ENCODE assay signal across 22 cellular contexts in the genomic region with DNA sequence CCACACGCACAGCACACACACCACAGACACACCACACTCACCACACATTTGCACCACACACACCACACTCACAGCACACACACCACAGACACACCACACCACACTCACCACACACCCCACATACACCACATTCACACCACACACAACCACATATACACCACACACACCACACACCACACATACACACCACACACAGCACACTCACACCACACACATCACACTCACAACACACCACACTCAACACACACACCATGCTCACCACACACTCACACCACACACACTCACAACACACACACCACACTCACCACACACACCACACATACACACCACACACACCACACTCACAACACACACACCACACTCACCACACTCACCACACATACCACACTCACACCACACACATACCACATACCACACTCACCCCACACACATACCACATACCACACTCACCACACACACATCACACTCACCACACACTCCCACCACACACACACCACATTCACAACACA.
DNase-seq lines count a peak whose midpoint lies in the region; ATAC-seq, FAIRE-seq and TF ChIP-seq lines count a peak whose summit lies in the region.
"Had no signal": no experiment of that assay in that cellular context is flagged by ENCODE, and none has a peak within 500 bp of the region (broad histone marks: within the 10 kb centered on the region; RNA-seq: fewer than 3 reads in every experiment).

No MANE protein-coding gene starts in this region.

- no peak overlapping the region for H4K91ac ChIP-seq in trophoblast cell (ENCODE audit: low read depth, low read length)

- H3K27me3 ChIP-seq in endothelial cell of umbilical vein (ENCODE audit: control insufficient read depth in 2 of 2, insufficient read depth in 2 of 2, low read length in 2 of 2) (peaks cover 1 to 3% of the 10 kb centered on the region in 2 experiments), trophoblast cell (ENCODE audit: insufficient read depth, low read length) (no peaks in the 10 kb centered on the region), Karpas-422 (ENCODE audit: low read length) (no peaks in the 10 kb centered on the region)

- ATAC-seq in GM18870 (IDR thresholded peaks at IDR 0.05; ENCODE audit: unreplicated experiment) (no peak), HG02938 (IDR thresholded peaks at IDR 0.05; ENCODE audit: unreplicated experiment) (no peak)
- ATAC-seq: activated CD8-positive, alpha-beta T cell treated with anti-CD3 and anti-CD28 coated beads for 36 hours; heart right ventricle; naive thymus-derived CD8-positive, alpha-beta T cell had no signal

- CTCF ChIA-PET in endothelial cell of umbilical vein (lab: Charles Lee) = interaction anchor here (1.1 kb wide), 1 partner anchor 29 kb away, joined by 4 read pairs; no protein-coding TSS in a partner anchor

- no peaks in the 10 kb centered on the region for H4K20me1 ChIP-seq in endothelial cell of umbilical vein (replicated peaks; ENCODE audit: control insufficient read depth, extremely low read depth, insufficient read depth, low read length)
- H4K20me1 ChIP-seq in Karpas-422 (ENCODE audit: insufficient read depth, low read depth, low read length) = no peaks in the 10 kb centered on the region

- H3K4me1 ChIP-seq in endothelial cell of umbilical vein (ENCODE audit: control insufficient read depth, extremely low read depth, insufficient read depth, low read length) (peaks cover 3% of the 10 kb centered on the region), trophoblast cell (ENCODE audit: control insufficient read depth in 1 of 2, insufficient read depth in 2 of 2, low read length in 2 of 2) (peaks cover 8 to 16% of the 10 kb centered on the region in 2 experiments), Karpas-422 (ENCODE audit: low read length) (peaks cover 16% of the 10 kb centered on the region)
- H3K4me1 ChIP-seq: heart right ventricle, spleen had no signal

- dilution Hi-C loops in endothelial cell of umbilical vein (cut with MboI; ENCODE audit: extremely low pct_ligation_motif_present, low sequenced_read_pairs) = no loop called here

- H3K14ac ChIP-seq in trophoblast cell (ENCODE audit: low read length) = no peak overlapping the region

- BruUV-seq in endothelial cell of umbilical vein (replicated peaks; lab: Mats Ljungman, UMichigan) = no TSS peak

- no peak overlapping the region for H2BK5ac ChIP-seq in trophoblast cell (ENCODE audit: low read depth, low read length, poor library complexity)

- no peak overlapping the region for H3K23ac ChIP-seq in trophoblast cell (ENCODE audit: low read length)

- no peak overlapping the region for H2AK5ac ChIP-seq in trophoblast cell (ENCODE audit: low read length)

- H3K9me1 ChIP-seq in endothelial cell of umbilical vein (replicated peaks; ENCODE audit: control insufficient read depth, extremely low read depth, insufficient read depth, low read length) = no peaks in the 10 kb centered on the region

- FAIRE-seq in GM19239 (lab: Jason Lieb, UNC) = peak; percentile 21
- FAIRE-seq in endothelial cell of umbilical vein (lab: Jason Lieb, UNC) = peak; percentile 67
- FAIRE-seq: D721Med, H54 had no signal

- H3K4me2 ChIP-seq in endothelial cell of umbilical vein (ENCODE audit: insufficient read depth, low read length) (no peak overlapping the region), trophoblast cell (ENCODE audit: low read length) (no peak overlapping the region), Karpas-422 (ENCODE audit: low read depth, low read length, poor library complexity, severe bottlenecking) (no peak overlapping the region)

- no peak for TF ChIP-seq POLR2A in endothelial cell of umbilical vein (IDR thresholded peaks at IDR 0.05; ENCODE audit: low read depth, low read length)

- peak overlapping the region; percentile 49 for H3K27ac ChIP-seq in VCaP
- no peak overlapping the region for H3K27ac ChIP-seq in endothelial cell of umbilical vein (ENCODE audit: insufficient read depth, low read depth, low read length)
- H3K27ac ChIP-seq in trophoblast cell (ENCODE audit: low read depth, low read length) = no peak overlapping the region
- H3K27ac ChIP-seq in Karpas-422 (ENCODE audit: low read length) = no peak overlapping the region
- H3K27ac ChIP-seq: heart right ventricle, spleen, thoracic aorta had no signal

- no CpG with 5 or more reads among the region's 1 CpG for WGBS in trophoblast cell (ENCODE audit: extremely low coverage, insufficient coverage, insufficient read length)

- no peak overlapping the region for H3K18ac ChIP-seq in trophoblast cell (ENCODE audit: low read length)

- H3K9me3 ChIP-seq in endothelial cell of umbilical vein (replicated peaks; ENCODE audit: control insufficient read depth, insufficient read depth, low read length) (no peaks in the 10 kb centered on the region), trophoblast cell (ENCODE audit: insufficient read depth, low read depth, low read length) (peaks cover 10% of the 10 kb centered on the region), Karpas-422 (ENCODE audit: low read length) (no peaks in the 10 kb centered on the region)
- H3K9me3 ChIP-seq: heart right ventricle, spleen, thoracic aorta had no signal

- H3K36me3 ChIP-seq in endothelial cell of umbilical vein (ENCODE audit: control insufficient read depth in 2 of 2, extremely low read depth in 1 of 2, insufficient read depth in 2 of 2, low read length in 2 of 2) = no peaks in the 10 kb centered on the region
- H3K36me3 ChIP-seq in trophoblast cell (ENCODE audit: control insufficient read depth in 1 of 2, insufficient read depth in 2 of 2, low read length in 2 of 2) = no peaks in the 10 kb centered on the region
- peaks cover 19% of the 10 kb centered on the region for H3K36me3 ChIP-seq in Karpas-422 (ENCODE audit: insufficient read depth, low read length)
- H3K36me3 ChIP-seq: heart right ventricle, spleen, thoracic aorta had no signal

- H4K8ac ChIP-seq in trophoblast cell (ENCODE audit: low read depth, low read length) = no peak overlapping the region

- H3K9ac ChIP-seq in endothelial cell of umbilical vein (replicated peaks; ENCODE audit: extremely low read depth, insufficient read depth, low read length) = no peak overlapping the region
- H3K9ac ChIP-seq in trophoblast cell (ENCODE audit: low read length) = no peak overlapping the region
- no peak overlapping the region for H3K9ac ChIP-seq in Karpas-422 (ENCODE audit: low read length)

- H3K79me2 ChIP-seq in endothelial cell of umbilical vein (ENCODE audit: control insufficient read depth, insufficient read depth, low read length) (no peaks in the 10 kb centered on the region), trophoblast cell (ENCODE audit: control insufficient read depth, insufficient read depth, low read length, poor library complexity) (no peaks in the 10 kb centered on the region), Karpas-422 (ENCODE audit: low read length) (peaks cover 10% of the 10 kb centered on the region)

- H4K12ac ChIP-seq in trophoblast cell (ENCODE audit: low read depth, low read length) = no peak overlapping the region

- H3K79me1 ChIP-seq in trophoblast cell (ENCODE audit: low read length) = no peaks in the 10 kb centered on the region

- POLR2A ChIA-PET in endothelial cell of umbilical vein (lab: Charles Lee) = no interaction called here

- TF ChIP-seq CTCF in VCaP (conservative IDR thresholded peaks at IDR 0.05) (no peak), endothelial cell of umbilical vein (IDR thresholded peaks at IDR 0.05; ENCODE audit: extremely low read depth in 1 of 2, insufficient read depth in 1 of 2, low read depth in 1 of 2, low read length in 2 of 2) (no peak)

- no peak overlapping the region for H2BK12ac ChIP-seq in trophoblast cell (ENCODE audit: low read length)

- intact Hi-C loops in endothelial cell of umbilical vein (cut with micrococcal nuclease) = no loop called here

- H3K9me2 ChIP-seq in Karpas-422 (replicated peaks; ENCODE audit: insufficient read depth, low read length) = no peaks in the 10 kb centered on the region

- H3K4me3 ChIP-seq in endothelial cell of umbilical vein (replicated peaks in 1 of 3; ENCODE audit: insufficient read depth in 1 of 3, low read depth in 1 of 3, low read length in 3 of 3) (no peak overlapping the region), trophoblast cell (ENCODE audit: low read depth, low read length) (peak overlapping the region; percentile 61), Karpas-422 (ENCODE audit: low read length) (no peak overlapping the region)
- H3K4me3 ChIP-seq: heart right ventricle, spleen, thoracic aorta had no signal

- H2AFZ ChIP-seq in endothelial cell of umbilical vein (ENCODE audit: low read depth, low read length) = no peak overlapping the region
- H2AFZ ChIP-seq in trophoblast cell (ENCODE audit: insufficient read depth, low read length, poor library complexity) = no peak overlapping the region
- H2AFZ ChIP-seq in Karpas-422 (ENCODE audit: low read length) = no peak overlapping the region

- H3K4ac ChIP-seq in trophoblast cell (ENCODE audit: low read depth, low read length) = no peak overlapping the region

- DNase-seq in GM19239 (ENCODE audit: insufficient read length, low spot score) = no peak
- DNase-seq in endothelial cell of umbilical vein (ENCODE audit: low read depth, low spot score) = no peak
- DNase-seq in trophoblast cell = no peak
- no peak for DNase-seq in stimulated activated CD8-positive, alpha-beta memory T cell treated with anti-CD3 and anti-CD28 coated beads, Interleukin-4, amount 100 ng/mL, for 48 hours
- no peak for DNase-seq in Karpas-422
- DNase-seq: activated CD4-positive, CD25-positive, alpha-beta regulatory T cell treated with anti-CD3 and anti-CD28 coated beads, Interleukin-2, amount 50 U/mL, for 72 hours; activated CD8-positive, alpha-beta T cell treated with anti-CD3 and anti-CD28 coated beads for 36 hours; activated naive CD4-positive, alpha-beta T cell treated with Interleukin-2 at 50 U/mL for 16 hours; activated T-cell treated with anti-CD3 and anti-CD28 coated beads, Interleukin-2, amount 50 U/mL, for 24 hours; amygdala; heart right ventricle; naive thymus-derived CD8-positive, alpha-beta T cell; NCI-H1694; spleen; stimulated activated CD4-positive, alpha-beta T cell treated with anti-CD3 and anti-CD28 coated beads, Interleukin-4, amount 100 ng/mL, for 1 hour; stimulated activated naive B cell treated with anti-CD40 and anti-IgM and Interleukin-4, amounts not matched to agents 10 μg/mL and 1 μg/mL and 100 μg/mL, for 72 hours had no signal

- H2BK120ac ChIP-seq in trophoblast cell (ENCODE audit: insufficient read depth, low read length, poor library complexity) = no peak overlapping the region

TF ChIP-seq in endothelial cell of umbilical vein, 7 proteins besides CTCF, POLR2A, EP300 and RAD21 (continues in another document):
- TF ChIP-seq FOS (IDR thresholded peaks at IDR 0.05; ENCODE audit: borderline replicate concordance, insufficient read depth, low read length) (no peak), GATA2 (IDR thresholded peaks at IDR 0.05; ENCODE audit: insufficient read depth, insufficient read length, low read depth, low read length) (no peak), EZH2 (IDR thresholded peaks at IDR 0.05; ENCODE audit: borderline replicate concordance, low read depth, low read length, severe bottlenecking) (no peak), JUN (IDR thresholded peaks at IDR 0.05; ENCODE audit: borderline replicate concordance, insufficient read depth, insufficient read length, low read depth) (no peak), MYC (IDR thresholded peaks at IDR 0.05; ENCODE audit: low read depth, low read length) (no peak), POLR2AphosphoS5 (IDR thresholded peaks at IDR 0.05; ENCODE audit: insufficient read depth, low read depth, low read length) (no peak)
